ENCODE assay signal across 13 cellular contexts in the genomic region with DNA sequence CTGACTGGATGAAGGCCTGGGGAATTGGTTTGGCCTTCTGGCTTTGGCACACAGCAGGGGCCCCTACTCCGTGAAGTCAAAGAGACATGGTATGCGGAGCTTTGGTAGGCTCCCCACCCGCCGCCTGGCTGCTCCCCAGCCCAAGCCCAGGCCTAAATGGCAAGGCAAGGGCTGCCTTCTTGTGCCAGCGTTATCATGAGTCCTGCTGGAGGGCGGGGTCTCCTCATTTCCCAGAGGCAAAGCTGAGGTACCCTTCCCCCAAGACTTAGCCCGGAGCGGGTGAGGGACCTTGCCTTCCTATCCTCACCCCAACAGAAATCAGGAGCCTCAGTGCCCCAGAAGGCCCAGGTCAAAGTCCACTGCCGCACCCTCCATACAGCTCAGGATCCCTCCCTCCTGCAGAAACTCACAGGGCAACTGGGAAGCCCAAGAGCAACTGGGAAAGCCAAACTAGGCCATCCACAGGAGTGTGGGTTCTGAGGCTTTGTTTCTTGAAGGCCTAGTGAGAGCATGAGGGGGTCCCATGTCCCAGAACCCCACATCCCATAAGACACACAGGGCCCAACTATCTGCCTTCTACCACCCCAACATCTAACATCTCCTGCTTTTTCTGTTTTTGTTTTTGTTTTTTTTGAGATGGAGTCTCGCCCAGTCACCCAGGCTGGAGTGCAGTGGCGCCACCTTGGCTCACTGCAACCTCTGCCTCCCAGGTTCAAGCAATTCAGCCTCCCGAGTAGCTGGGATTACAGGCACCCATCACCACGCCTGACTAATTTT. TPM values are rescaled to one million over a fixed set of nuclear protein-coding genes. Genes with fewer than 3 reads are reported as not detected.
A peak's percentile ranks its signal among the peaks of the same experiment; 100 is the strongest.
DNase-seq lines count a peak whose midpoint lies in the region; ATAC-seq and TF ChIP-seq lines count a peak whose summit lies in the region.
"Had no signal": no experiment of that assay in that cellular context is flagged by ENCODE, and none has a peak within 500 bp of the region (broad histone marks: within the 10 kb centered on the region; RNA-seq: fewer than 3 reads in every experiment).

No MANE protein-coding gene starts in this region.

- no peaks in the 10 kb centered on the region for H3F3A ChIP-seq in GM23248 (ENCODE audit: insufficient read depth)

- H3K9me2 ChIP-seq in GM23248 (ENCODE audit: insufficient read depth): no peaks in the 10 kb centered on the region

- peaks cover 0 to 37% (median 17%) of the 10 kb centered on the region in 3 donors for H3K4me1 ChIP-seq in gastroesophageal sphincter
- H3K4me1 ChIP-seq in spleen: peaks cover 21 to 74% (median 62%) of the 10 kb centered on the region in 6 donors
- peaks cover 26% of the 10 kb centered on the region for H3K4me1 ChIP-seq in vagina
- H3K4me1 ChIP-seq in GM23248 (ENCODE audit: insufficient read depth): no peaks in the 10 kb centered on the region

- H3K36me3 ChIP-seq in WERI-Rb-1 (peaks cover 26% of the 10 kb centered on the region), gastroesophageal sphincter (peaks cover 0 to 43% of the 10 kb centered on the region in 2 donors), spleen (peaks cover 0 to 31% (median 7%) of the 10 kb centered on the region in 6 donors), vagina (peaks cover 0 to 4% of the 10 kb centered on the region in 2 donors), GM23248 (ENCODE audit: low read depth) (no peaks in the 10 kb centered on the region)

- H3K27me3 Mint-ChIP-seq in T-helper 1 cell treated with Interleukin-12 subunit alpha and Interleukin-12 subunit beta and Interleukin-4 antibody, amounts not matched to agents 30 μg/mL and 1 μg/mL, for 36 hours (ENCODE audit: low read depth): no peaks in the 10 kb centered on the region

- no peak overlapping the region for H3K9ac ChIP-seq in GM23248

- intact Hi-C loops in spleen (cut with DNase I; ENCODE audit: low total_unique reads): no loop called here
- intact Hi-C loops in vagina (cut with DNase I): no loop called here

- H3K27me3 ChIP-seq in WERI-Rb-1 (ENCODE audit: insufficient read depth, low read depth, severe bottlenecking) (no peaks in the 10 kb centered on the region), gastroesophageal sphincter (no peaks in the 10 kb centered on the region), spleen (replicated peaks in 1 of 7) (no peaks in the 10 kb centered on the region), vagina (no peaks in the 10 kb centered on the region), GM23248 (replicated peaks; ENCODE audit: insufficient read depth) (no peaks in the 10 kb centered on the region)
- H3K27me3 ChIP-seq: left lung had no signal

- H3K27ac Mint-ChIP-seq in T-helper 1 cell treated with Interleukin-12 subunit alpha and Interleukin-12 subunit beta and Interleukin-4 antibody, amounts not matched to agents 30 μg/mL and 1 μg/mL, for 36 hours: peak overlapping the region; percentile 93

- DNase-seq in T-helper 1 cell: no peak
- DNase-seq in WERI-Rb-1: no peak
- peak; percentile 73 for DNase-seq in spleen
- no peak for DNase-seq in NCI-H446 (lab: John Stamatoyannopoulos, UW)
- no peak for DNase-seq in vagina (ENCODE audit: extremely low spot score in 2 of 2)
- DNase-seq in GM23248: no peak
- DNase-seq: 8988T; activated T-cell treated with anti-CD3 and anti-CD28 coated beads, Interleukin-2, amount 50 U/mL, for 1 hour; EL; NCI-H1694 treated with DMSO at 0.1 percent for 48 hours had no signal

- TF ChIP-seq CTCF in WERI-Rb-1 (IDR thresholded peaks at IDR 0.05; ENCODE audit: low read depth, low read length): peak; percentile 26; the same call in 1 of the 2 replicates
- no peak for TF ChIP-seq CTCF in gastroesophageal sphincter (IDR thresholded peaks at IDR 0.05)
- TF ChIP-seq CTCF in spleen (IDR thresholded peaks at IDR 0.05 in 8 of 11, conservative IDR thresholded peaks at IDR 0.05 in 3 of 11): no peak
- no peak for TF ChIP-seq CTCF in vagina (IDR thresholded peaks at IDR 0.05)

- no peaks in the 10 kb centered on the region for H4K20me1 ChIP-seq in GM23248 (ENCODE audit: insufficient read depth)

- no peaks in the 10 kb centered on the region for H3K9me3 Mint-ChIP-seq in T-helper 1 cell treated with Interleukin-12 subunit alpha and Interleukin-12 subunit beta and Interleukin-4 antibody, amounts not matched to agents 30 μg/mL and 1 μg/mL, for 36 hours

- no peak for TF ChIP-seq POLR2A in gastroesophageal sphincter (IDR thresholded peaks at IDR 0.05)
- TF ChIP-seq POLR2A in spleen (IDR thresholded peaks at IDR 0.05): no peak
- no peak for TF ChIP-seq POLR2A in vagina (IDR thresholded peaks at IDR 0.05)

- H2AFZ ChIP-seq in GM23248: no peak overlapping the region

- ATAC-seq in gastroesophageal sphincter: no peak

- TF ChIP-seq EP300 in gastroesophageal sphincter (IDR thresholded peaks at IDR 0.05): no peak

- no peak overlapping the region for H3K4me2 ChIP-seq in GM23248 (ENCODE audit: unreplicated experiment)

- in situ Hi-C loops in GM23248 (cut with MboI): no loop called here

- H3K4me3 Mint-ChIP-seq in T-helper 1 cell treated with Interleukin-12 subunit alpha and Interleukin-12 subunit beta and Interleukin-4 antibody, amounts not matched to agents 30 μg/mL and 1 μg/mL, for 36 hours: no peak overlapping the region

- no peaks in the 10 kb centered on the region for H3K79me2 ChIP-seq in GM23248 (ENCODE audit: insufficient read depth)

- no peaks in the 10 kb centered on the region for H3K9me3 ChIP-seq in WERI-Rb-1 (ENCODE audit: severe bottlenecking)
- no peaks in the 10 kb centered on the region for H3K9me3 ChIP-seq in gastroesophageal sphincter
- no peaks in the 10 kb centered on the region for H3K9me3 ChIP-seq in spleen
- H3K9me3 ChIP-seq in vagina: no peaks in the 10 kb centered on the region
- H3K9me3 ChIP-seq in GM23248 (ENCODE audit: low read depth): no peaks in the 10 kb centered on the region
- H3K9me3 ChIP-seq: left lung had no signal

- H3K4me3 ChIP-seq in WERI-Rb-1 (ENCODE audit: low read depth, low read length) (no peak overlapping the region), gastroesophageal sphincter (no peak overlapping the region), spleen (no peak overlapping the region), vagina (no peak overlapping the region), GM23248 (no peak overlapping the region)
- H3K4me3 ChIP-seq: left lung had no signal

- peaks cover 43% of the 10 kb centered on the region for H3K4me1 Mint-ChIP-seq in T-helper 1 cell treated with Interleukin-12 subunit alpha and Interleukin-12 subunit beta and Interleukin-4 antibody, amounts not matched to agents 30 μg/mL and 1 μg/mL, for 36 hours (ENCODE audit: low read depth)

- peak overlapping the region; percentile 96 for H3K27ac ChIP-seq in WERI-Rb-1
- peak overlapping the region; percentile 4 to 75 (median 62) for H3K27ac ChIP-seq in gastroesophageal sphincter
- peak overlapping the region in 4 of 8 donors; percentile 78 to 90 (median 82) for H3K27ac ChIP-seq in spleen
- H3K27ac ChIP-seq in vagina: no peak overlapping the region
- no peak overlapping the region for H3K27ac ChIP-seq in GM23248
- H3K27ac ChIP-seq: left lung had no signal

- H3K36me3 Mint-ChIP-seq in T-helper 1 cell treated with Interleukin-12 subunit alpha and Interleukin-12 subunit beta and Interleukin-4 antibody, amounts not matched to agents 30 μg/mL and 1 μg/mL, for 36 hours (ENCODE audit: low read depth): peaks cover 14% of the 10 kb centered on the region

- WGBS in gastroesophageal sphincter (ENCODE audit: low coverage in 1 of 2), 2 donors: 83 to 100% methylated on average over 2 of the region's 13 CpGs
- 87 to 96% (median 90%) methylated on average over 9 to 13 of the region's 13 CpGs for WGBS in spleen, 5 donors
- WGBS in GM23248 (ENCODE audit: low coverage in 1 of 2, low lambda C conversion rate in 2 of 2, missing lambda C conversion rate in 2 of 2), 2 experiments: 84 to 86% methylated on average over 13 of the region's 13 CpGs

RNA-seq across cellular contexts. Expression of a gene that starts 9.3 kb away (rescaled TPM):
- 10 to 100 TPM in 3 of 4 donors, 1 to 10 TPM in 1; 9.9 to 13.6 (median 11.1) TPM for total RNA-seq in gastroesophageal sphincter
- 10 to 100 TPM; 15.5 to 27.4 (median 20.7) TPM for total RNA-seq in spleen
- polyA plus RNA-seq in spleen: 10 to 100 TPM; 11.5 to 21.3 (median 18.3) TPM
- 17.7 TPM for total RNA-seq in vagina
- 14.2 and 15.3 TPM in 2 replicates for total RNA-seq in GM23248 (2014; rRNA removed; shearing (Covaris generic))
- 9.2 and 10.6 TPM in 2 replicates for polyA plus RNA-seq in GM23248 (2016; fragmentation: Nextera tagmentation; extraction: Ambion mirVana)

RNA-seq across cellular contexts. Expression of a gene that starts 10.3 kb away (rescaled TPM):
- 10 to 100 TPM in 1 of 4 donors, 1 to 10 TPM in 3; 6.7 to 11.7 (median 7.5) TPM for total RNA-seq in gastroesophageal sphincter
- total RNA-seq in spleen: 1 to 10 TPM in 1 of 7 donors, under 1 TPM in 2, not detected in 4; 0.47 to 2.4 (median 0.51) TPM
- polyA plus RNA-seq in spleen: under 1 TPM; 0.28 to 0.93 (median 0.80) TPM
- total RNA-seq in vagina: 5.6 TPM
- total RNA-seq in GM23248 (2014; rRNA removed; shearing (Covaris generic)): not detected in 2 replicates
- polyA plus RNA-seq in GM23248 (2016; fragmentation: Nextera tagmentation; extraction: Ambion mirVana): not detected in 2 replicates

RNA-seq across cellular contexts. Expression of a gene that starts 13.4 kb away (rescaled TPM):
- total RNA-seq in gastroesophageal sphincter (1 to 10 TPM in 3 of 4 donors, under 1 TPM in 1; 0.25 to 3.6 (median 1.5) TPM), spleen (1 to 10 TPM; 1.5 to 3.1 (median 2.2) TPM), vagina (0.49 TPM)
- polyA plus RNA-seq in spleen (1 to 10 TPM; 1.6 to 3.2 (median 2.0) TPM), GM23248 (2016; fragmentation: Nextera tagmentation; extraction: Ambion mirVana) (not detected in 2 replicates)
- total RNA-seq in GM23248 (2014; rRNA removed; shearing (Covaris generic)): 0.43 TPM in 1 of 2 replicates, not detected in the other

RNA-seq across cellular contexts. Expression of a gene that starts 21.3 kb away (rescaled TPM):
- 10 to 100 TPM; 43.3 to 60.8 (median 48.2) TPM for total RNA-seq in gastroesophageal sphincter
- total RNA-seq in spleen: 10 to 100 TPM in 5 of 7 donors, 1 to 10 TPM in 2; 8.5 to 15.9 (median 13.8) TPM
- 1 to 10 TPM; 3.4 to 6.6 (median 4.3) TPM for polyA plus RNA-seq in spleen
- total RNA-seq in vagina: 52.1 TPM
- total RNA-seq in GM23248 (2014; rRNA removed; shearing (Covaris generic)): 45.8 and 55.4 TPM in 2 replicates
- polyA plus RNA-seq in GM23248 (2016; fragmentation: Nextera tagmentation; extraction: Ambion mirVana): 28.5 and 30.3 TPM in 2 replicates

RNA-seq across cellular contexts. Expression of a gene that starts 41.6 kb away (rescaled TPM):
- total RNA-seq in gastroesophageal sphincter (10 to 100 TPM; 24.5 to 41.4 (median 27.5) TPM), spleen (100 to 1,000 TPM in 3 of 7 donors, 10 to 100 TPM in 4; 73.9 to 166 (median 98.7) TPM), vagina (148 TPM)
- polyA plus RNA-seq in spleen (100 to 1,000 TPM in 2 of 3 donors, 10 to 100 TPM in 1; 59.5 to 119 (median 102) TPM), GM23248 (2016; fragmentation: Nextera tagmentation; extraction: Ambion mirVana) (32.3 and 34.1 TPM in 2 replicates)
- 34.0 and 41.0 TPM in 2 replicates for total RNA-seq in GM23248 (2014; rRNA removed; shearing (Covaris generic))

Comparison
In these comparisons a context has a peak if more than half of its experiments do, and no peak if none do; other contexts are left out.
1. H3K27ac ChIP-seq: peak in WERI-Rb-1 (single experiment) and gastroesophageal sphincter (4 of 4); none in vagina (single experiment) and GM23248 (single experiment).